In genomic region chr9:73023025-73023541, GRCh38 we compare ENCODE assay signal across 8 cellular contexts.
DNase-seq lines count a peak whose midpoint lies in the region; ATAC-seq and TF ChIP-seq lines count a peak whose summit lies in the region.

No MANE protein-coding gene starts in this region.

- peak; percentile 89 for TF ChIP-seq CTCF in OCI-LY3 (IDR thresholded peaks at IDR 0.05; ENCODE audit: low read depth, low read length)
- TF ChIP-seq CTCF in glutamatergic neuron (IDR thresholded peaks at IDR 0.05; ENCODE audit: partially characterized antibody, unreplicated experiment), result peak; percentile 87
- peak; percentile 63 to 78 (median 76) for TF ChIP-seq CTCF in prostate gland (IDR thresholded peaks at IDR 0.05)
- peak in 1 of 3 donors; percentile 80 for TF ChIP-seq CTCF in lower leg skin (IDR thresholded peaks at IDR 0.05)

- peak; percentile 60 for ATAC-seq in HG03378 (IDR thresholded peaks at IDR 0.05; ENCODE audit: unreplicated experiment)

- 12% methylated on average over 7 of the region's 7 CpGs for WGBS in prostate gland
- WGBS in lower leg skin, 2 donors, result 8 to 13% methylated on average over 7 of the region's 7 CpGs

- peak overlapping the region; percentile 30 for H3K4me2 ChIP-seq in OCI-LY3 (ENCODE audit: low read length)

- intact Hi-C loops in activated T-helper 2 cell treated with anti-CD3 and anti-CD28 coated beads, Interferon-gamma antibody, Interleukin-2, Interleukin-4, amounts not matched to agents 10 μg/mL and 5 μg/mL and 100 μg/mL, durations not matched to agents 14 hours and 24 hours and 36 hours (cut with micrococcal nuclease), result loop anchor here (1.0 to 5.0 kb wide), 3 partner anchors 159 to 742 kb away; no protein-coding TSS in a partner anchor
- intact Hi-C loops in prostate gland (cut with DNase I) (loop anchor here (2.0 to 5.0 kb wide), 3 partner anchors 59 to 166 kb away; no protein-coding TSS in a partner anchor), lower leg skin (cut with DNase I; ENCODE audit: low total_unique reads) (loop anchor here (5.0 kb wide), 1 partner anchor 166 kb away; no protein-coding TSS in a partner anchor)

- H3K4me1 ChIP-seq in OCI-LY3 (ENCODE audit: low read length) (no peaks in the 10 kb centered on the region), prostate gland (replicated peaks) (no peaks in the 10 kb centered on the region)

- no peak overlapping the region for H3K27ac Mint-ChIP-seq in activated T-helper 2 cell treated with anti-CD3 and anti-CD28 coated beads, Interferon-gamma antibody, Interleukin-2, Interleukin-4, amounts not matched to agents 10 μg/mL and 5 μg/mL and 100 μg/mL, durations not matched to agents 14 hours and 24 hours and 36 hours
- H3K27ac Mint-ChIP-seq in glutamatergic neuron (ENCODE audit: unreplicated experiment), result no peak overlapping the region

- H3K4me3 ChIP-seq in OCI-LY3 (ENCODE audit: low read length), result no peak overlapping the region
- H3K4me3 ChIP-seq in prostate gland, result no peak overlapping the region
- H3K4me3 ChIP-seq in lower leg skin (ENCODE audit: low read depth, poor library complexity, severe bottlenecking), result no peak overlapping the region

- TF ChIP-seq POLR2A in prostate gland (IDR thresholded peaks at IDR 0.05), result no peak
- no peak for TF ChIP-seq POLR2A in lower leg skin (IDR thresholded peaks at IDR 0.05)

- H4K20me1 ChIP-seq in OCI-LY3 (ENCODE audit: insufficient read depth, low read length), result no peaks in the 10 kb centered on the region

- DNase-seq in NK-92 treated with Interleukin-12 subunit alpha and Interleukin-12 subunit beta, amount 100 ng/mL, for 24 hours (lab: John Stamatoyannopoulos, UW), result peak; percentile 11
- DNase-seq in NK-92 (lab: John Stamatoyannopoulos, UW; ENCODE audit: unreplicated experiment) (no peak), glutamatergic neuron (peak; percentile 64), prostate gland (ENCODE audit: low spot score) (peak; percentile 19), lower leg skin (ENCODE audit: low spot score in 2 of 2) (no peak)
- peak; percentile 10 for DNase-seq in activated T-helper 2 cell treated with anti-CD3 and anti-CD28 coated beads, Interferon-gamma antibody, Interleukin-2, Interleukin-4, amounts not matched to agents 10 μg/mL and 5 μg/mL and 100 μg/mL, durations not matched to agents 14 hours and 24 hours and 36 hours (ENCODE audit: low spot score)

- no peaks in the 10 kb centered on the region for H3K79me2 ChIP-seq in OCI-LY3 (ENCODE audit: low read length)

- peaks cover 15% of the 10 kb centered on the region for H3K27me3 Mint-ChIP-seq in activated T-helper 2 cell treated with anti-CD3 and anti-CD28 coated beads, Interferon-gamma antibody, Interleukin-2, Interleukin-4, amounts not matched to agents 10 μg/mL and 5 μg/mL and 100 μg/mL, durations not matched to agents 14 hours and 24 hours and 36 hours (ENCODE audit: low read depth)
- no peaks in the 10 kb centered on the region for H3K27me3 Mint-ChIP-seq in glutamatergic neuron (ENCODE audit: unreplicated experiment)

- peaks cover 6% of the 10 kb centered on the region; the same call in 1 of the 2 replicates for H3K27me3 ChIP-seq in OCI-LY3 (ENCODE audit: low read depth, low read length)
- H3K27me3 ChIP-seq in prostate gland (replicated peaks; ENCODE audit: insufficient read depth), result no peaks in the 10 kb centered on the region

- no peaks in the 10 kb centered on the region for H3K36me3 ChIP-seq in OCI-LY3 (replicated peaks; ENCODE audit: low read depth, low read length)
- H3K36me3 ChIP-seq in prostate gland, result no peaks in the 10 kb centered on the region

- H3K36me3 Mint-ChIP-seq in activated T-helper 2 cell treated with anti-CD3 and anti-CD28 coated beads, Interferon-gamma antibody, Interleukin-2, Interleukin-4, amounts not matched to agents 10 μg/mL and 5 μg/mL and 100 μg/mL, durations not matched to agents 14 hours and 24 hours and 36 hours (ENCODE audit: low read depth), result no peaks in the 10 kb centered on the region
- no peaks in the 10 kb centered on the region for H3K36me3 Mint-ChIP-seq in glutamatergic neuron (ENCODE audit: unreplicated experiment)

- H3K27ac ChIP-seq in OCI-LY3 (ENCODE audit: low read length) (no peak overlapping the region), prostate gland (no peak overlapping the region)

- H3K9me3 ChIP-seq in OCI-LY3 (ENCODE audit: insufficient read depth, low read length) (no peaks in the 10 kb centered on the region), prostate gland (no peaks in the 10 kb centered on the region)

- H3K4me3 Mint-ChIP-seq in activated T-helper 2 cell treated with anti-CD3 and anti-CD28 coated beads, Interferon-gamma antibody, Interleukin-2, Interleukin-4, amounts not matched to agents 10 μg/mL and 5 μg/mL and 100 μg/mL, durations not matched to agents 14 hours and 24 hours and 36 hours (ENCODE audit: low read depth), result no peak overlapping the region
- no peak overlapping the region for H3K4me3 Mint-ChIP-seq in glutamatergic neuron (ENCODE audit: unreplicated experiment)

- peaks cover 9% of the 10 kb centered on the region for H3K4me1 Mint-ChIP-seq in activated T-helper 2 cell treated with anti-CD3 and anti-CD28 coated beads, Interferon-gamma antibody, Interleukin-2, Interleukin-4, amounts not matched to agents 10 μg/mL and 5 μg/mL and 100 μg/mL, durations not matched to agents 14 hours and 24 hours and 36 hours (ENCODE audit: low read depth)
- H3K4me1 Mint-ChIP-seq in glutamatergic neuron (ENCODE audit: low read depth, unreplicated experiment), result no peaks in the 10 kb centered on the region

- H2AFZ ChIP-seq in OCI-LY3 (ENCODE audit: low read depth, low read length), result peak overlapping the region; percentile 36; the same call in 1 of the 2 replicates

- H3K9me3 Mint-ChIP-seq in activated T-helper 2 cell treated with anti-CD3 and anti-CD28 coated beads, Interferon-gamma antibody, Interleukin-2, Interleukin-4, amounts not matched to agents 10 μg/mL and 5 μg/mL and 100 μg/mL, durations not matched to agents 14 hours and 24 hours and 36 hours, result no peaks in the 10 kb centered on the region
- no peaks in the 10 kb centered on the region for H3K9me3 Mint-ChIP-seq in glutamatergic neuron (ENCODE audit: unreplicated experiment)

- H3K9ac ChIP-seq in OCI-LY3 (ENCODE audit: low read length), result no peak overlapping the region

Comparison
In these comparisons a context has a peak if more than half of its experiments do, and no peak if none do; other contexts are left out.
1. DNase-seq: peak in NK-92 treated with Interleukin-12 subunit alpha and Interleukin-12 subunit beta, amount 100 ng/mL, for 24 hours (single experiment), activated T-helper 2 cell treated with anti-CD3 and anti-CD28 coated beads, Interferon-gamma antibody, Interleukin-2, Interleukin-4, amounts not matched to agents 10 μg/mL and 5 μg/mL and 100 μg/mL, durations not matched to agents 14 hours and 24 hours and 36 hours (single experiment), glutamatergic neuron (single experiment) and prostate gland (single experiment); none in NK-92 (single experiment) and lower leg skin (0 of 2).